ENCODE assay signal across 11 cellular contexts in the genomic region with DNA sequence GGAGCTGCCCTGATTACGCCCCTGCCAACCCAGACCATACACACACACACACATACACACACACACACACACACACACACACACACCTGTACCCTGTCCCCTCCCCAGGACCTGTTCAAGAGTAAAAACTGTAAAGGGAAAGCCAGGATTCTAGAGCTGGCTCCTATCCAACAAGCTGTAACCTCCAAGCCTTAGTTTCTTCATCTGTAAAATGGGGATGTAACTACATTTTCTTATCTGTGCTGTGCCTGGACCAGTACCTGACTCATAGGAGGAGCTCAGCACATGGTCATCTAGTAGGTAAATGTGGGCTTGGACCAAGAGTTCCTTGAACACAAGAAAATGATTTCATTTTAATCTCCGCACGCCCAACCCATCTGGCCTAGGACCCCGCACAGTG.
"Had no signal": no experiment of that assay in that cellular context is flagged by ENCODE, and none has a peak within 500 bp of the region (broad histone marks: within the 10 kb centered on the region; RNA-seq: fewer than 3 reads in every experiment).

No MANE protein-coding gene starts in this region.

- H3K36me3 Mint-ChIP-seq: activated CD8-positive, alpha-beta memory T cell treated with anti-CD3 and anti-CD28 coated beads, Interleukin-2, amount 10 ng/mL, durations not matched to agents 7 days and 5 days; activated naive CD8-positive, alpha-beta T cell; T-cell had no signal

- H3K9me3 Mint-ChIP-seq: activated B cell treated with CpG ODN at 0.5 μM for 24 hours; activated CD4-positive, alpha-beta T cell treated with anti-CD3 and anti-CD28 coated beads, Interleukin-2, amount 10 ng/mL, durations not matched to agents 24 days and 14 days; activated naive CD4-positive, alpha-beta T cell treated with anti-CD3 and anti-CD28 coated beads for 36 hours; activated T-helper 17 cell treated with anti-CD3 and anti-CD28 coated beads, Interleukin-2, amount 50 U/mL, for 72 hours; T-cell had no signal

- H3K27me3 Mint-ChIP-seq: activated CD4-positive, alpha-beta T cell treated with anti-CD3 and anti-CD28 coated beads, Interleukin-2, amount 10 ng/mL, durations not matched to agents 24 days and 14 days; activated CD8-positive, alpha-beta memory T cell treated with anti-CD3 and anti-CD28 coated beads, Interleukin-2, amount 10 ng/mL, durations not matched to agents 7 days and 5 days; activated naive CD8-positive, alpha-beta T cell; activated T-helper 17 cell treated with anti-CD3 and anti-CD28 coated beads, Interleukin-2, amount 50 U/mL, for 72 hours; T-cell had no signal

- H3K27ac Mint-ChIP-seq: activated B cell treated with CpG ODN at 0.5 μM for 24 hours; activated CD4-positive, alpha-beta T cell treated with anti-CD3 and anti-CD28 coated beads, Interleukin-2, amount 10 ng/mL, durations not matched to agents 24 days and 14 days; activated CD8-positive, alpha-beta memory T cell treated with anti-CD3 and anti-CD28 coated beads, Interleukin-2, amount 10 ng/mL, durations not matched to agents 7 days and 5 days; activated naive CD4-positive, alpha-beta T cell treated with anti-CD3 and anti-CD28 coated beads for 36 hours; activated naive CD8-positive, alpha-beta T cell; activated T-helper 17 cell treated with anti-CD3 and anti-CD28 coated beads, Interleukin-2, amount 50 U/mL, for 72 hours; T-cell had no signal

- H3K4me3 Mint-ChIP-seq: activated B cell treated with CpG ODN at 0.5 μM for 24 hours; activated CD4-positive, alpha-beta T cell treated with anti-CD3 and anti-CD28 coated beads, Interleukin-2, amount 10 ng/mL, durations not matched to agents 24 days and 14 days; activated CD8-positive, alpha-beta memory T cell treated with anti-CD3 and anti-CD28 coated beads, Interleukin-2, amount 10 ng/mL, durations not matched to agents 7 days and 5 days; activated naive CD4-positive, alpha-beta T cell treated with anti-CD3 and anti-CD28 coated beads for 36 hours; activated naive CD8-positive, alpha-beta T cell; activated T-helper 17 cell treated with anti-CD3 and anti-CD28 coated beads, Interleukin-2, amount 50 U/mL, for 72 hours; T-cell had no signal

- H3K4me1 Mint-ChIP-seq: activated CD8-positive, alpha-beta memory T cell treated with anti-CD3 and anti-CD28 coated beads, Interleukin-2, amount 10 ng/mL, durations not matched to agents 7 days and 5 days had no signal

- FAIRE-seq: TTC549 had no signal

- DNase-seq: NCI-H187, SIG-M5, T1000 had no signal
